ENCODE assay signal across 22 cellular contexts in genomic region chr4:141807501-141807900, GRCh38.
DNase-seq lines count a peak whose midpoint lies in the region; ATAC-seq, FAIRE-seq and TF ChIP-seq lines count a peak whose summit lies in the region.
"Had no signal": no experiment of that assay in that cellular context is flagged by ENCODE, and none has a peak within 500 bp of the region (broad histone marks: within the 10 kb centered on the region; RNA-seq: fewer than 3 reads in every experiment).

No MANE protein-coding gene starts in this region.

- no peaks in the 10 kb centered on the region for H3K36me3 ChIP-seq in SK-N-SH (replicated peaks in 1 of 2; ENCODE audit: control insufficient read depth in 1 of 2, insufficient read depth in 2 of 2, low read length in 1 of 2)
- no peaks in the 10 kb centered on the region for H3K36me3 ChIP-seq in RWPE2 (ENCODE audit: low read depth)
- no peaks in the 10 kb centered on the region for H3K36me3 ChIP-seq in kidney (ENCODE audit: control insufficient read depth in 1 of 2, insufficient read depth in 2 of 2, low read length in 2 of 2)

- TF ChIP-seq EP300 in SK-N-SH (IDR thresholded peaks at IDR 0.05; ENCODE audit: borderline replicate concordance in 1 of 2, low read depth in 1 of 2, low read length in 1 of 2) = no peak

- intact Hi-C loops in kidney (cut with DNase I) = no loop called here

- H4K20me1 ChIP-seq in SK-N-SH (ENCODE audit: insufficient read depth) = no peaks in the 10 kb centered on the region

- no peak for TF ChIP-seq RAD21 in SK-N-SH (IDR thresholded peaks at IDR 0.05; ENCODE audit: low read length)

- 0 out of 2 replicates have a peak overlapping the region, but pooled peaks have one; percentile 36 for H2AFZ ChIP-seq in SK-N-SH (ENCODE audit: low read depth)

- H3K9me3 ChIP-seq in SK-N-SH (no peaks in the 10 kb centered on the region), RWPE2 (ENCODE audit: severe bottlenecking) (no peaks in the 10 kb centered on the region), kidney (ENCODE audit: control insufficient read depth in 1 of 2, low read length in 2 of 2) (no peaks in the 10 kb centered on the region)
- H3K9me3 ChIP-seq: testis had no signal

- ATAC-seq in SK-N-SH treated with all-trans-retinoic acid at 6 μM for 48 hours (no peak), RWPE2 (ENCODE audit: low read depth) (peak; percentile 42; the same call in 1 of the 3 replicates), foreskin keratinocyte (peak; percentile 72), HG02642 (IDR thresholded peaks at IDR 0.05; ENCODE audit: poor library complexity, unreplicated experiment) (no peak), HG02678 (IDR thresholded peaks at IDR 0.05; ENCODE audit: unreplicated experiment) (no peak)
- ATAC-seq: left ventricle myocardium superior; stimulated activated memory B cell treated with anti-CD40 and anti-IgM and Interleukin-4, amounts not matched to agents 10 μg/mL and 1 μg/mL and 100 μg/mL, for 72 hours had no signal

- 94% methylated on average over 2 of the region's 2 CpGs for WGBS in SK-N-SH (ENCODE audit: low lambda C conversion rate)

- no peak for FAIRE-seq in kidney (lab: Jason Lieb, UNC)
- FAIRE-seq: GM12892 had no signal

- H3K27ac ChIP-seq in SK-N-SH (ENCODE audit: low read depth in 2 of 2, low read length in 1 of 2) = no peak overlapping the region
- no peak overlapping the region for H3K27ac ChIP-seq in RWPE2 (ENCODE audit: poor library complexity, severe bottlenecking)
- no peak overlapping the region for H3K27ac ChIP-seq in foreskin keratinocyte
- no peak overlapping the region for H3K27ac ChIP-seq in kidney (ENCODE audit: low read depth in 2 of 2, low read length in 2 of 2)
- H3K27ac ChIP-seq: 22Rv1, skin epidermis, testis had no signal

- 0 out of 2 replicates have a peak overlapping the region, but pooled peaks have one; percentile 27 for H3K4me2 ChIP-seq in SK-N-SH

- DNase-seq in SK-N-SH (no peak), RWPE2 (ENCODE audit: low spot score) (no peak), foreskin keratinocyte (peak; percentile 3 to 33), GM19240 (ENCODE audit: insufficient read length, low spot score) (no peak), kidney (no peak)
- DNase-seq: activated naive CD4-positive, alpha-beta T cell treated with anti-CD3 and anti-CD28 coated beads for 36 hours; activated T-cell treated with anti-CD3 and anti-CD28 coated beads, Interleukin-2, amount 50 U/mL, for 48 hours; KG1; left ventricle myocardium superior; NCI-H1930; NCI-H2227 treated with DMSO at 0.1 percent for 48 hours; NCI-H748 treated with DMSO at 0.1 percent for 48 hours; nephron progenitor cell; Right ventricle myocardium superior; testis had no signal

- H3K9me2 ChIP-seq in SK-N-SH = no peaks in the 10 kb centered on the region

- peaks cover 3% of the 10 kb centered on the region for H3F3A ChIP-seq in SK-N-SH (replicated peaks; ENCODE audit: insufficient read depth)

- H3K27me3 ChIP-seq in SK-N-SH (ENCODE audit: insufficient read depth) (no peaks in the 10 kb centered on the region), RWPE2 (ENCODE audit: insufficient read depth, poor library complexity, severe bottlenecking) (no peaks in the 10 kb centered on the region), foreskin keratinocyte (no peaks in the 10 kb centered on the region)
- H3K27me3 ChIP-seq: testis had no signal

- CTCF ChIA-PET in SK-N-SH (lab: Yijun Ruan, JAX) = no interaction called here

- TF ChIP-seq CTCF in SK-N-SH (IDR thresholded peaks at IDR 0.05) = no peak
- TF ChIP-seq CTCF in RWPE2 (IDR thresholded peaks at IDR 0.05; ENCODE audit: poor library complexity, severe bottlenecking) = no peak
- TF ChIP-seq CTCF in foreskin keratinocyte (conservative IDR thresholded peaks at IDR 0.05) = no peak
- TF ChIP-seq CTCF in kidney (IDR thresholded peaks at IDR 0.05; ENCODE audit: borderline replicate concordance, extremely low read depth, insufficient read depth) = no peak

- POLR2A ChIA-PET in SK-N-SH (lab: Yijun Ruan, JAX) = no interaction called here

- H3K4me3 ChIP-seq in SK-N-SH (ENCODE audit: low read depth in 2 of 2, low read length in 1 of 2) = no peak overlapping the region
- H3K4me3 ChIP-seq in RWPE2 (ENCODE audit: severe bottlenecking) = no peak overlapping the region
- no peak overlapping the region for H3K4me3 ChIP-seq in kidney (ENCODE audit: low read length in 2 of 2)
- H3K4me3 ChIP-seq: skin epidermis, testis had no signal

- H3K9ac ChIP-seq in SK-N-SH (no peak overlapping the region), kidney (ENCODE audit: low read length in 2 of 2) (no peak overlapping the region)

- H3K79me2 ChIP-seq in SK-N-SH (ENCODE audit: insufficient read depth) = no peaks in the 10 kb centered on the region

- H3K4me1 ChIP-seq in SK-N-SH (ENCODE audit: control insufficient read depth in 1 of 2, insufficient read depth in 2 of 2, low read depth in 1 of 2, low read length in 1 of 2) (peaks cover 0 to 11% of the 10 kb centered on the region in 2 experiments; a peak in 1 of 4 replicates), RWPE2 (ENCODE audit: insufficient read depth, poor library complexity, severe bottlenecking) (no peaks in the 10 kb centered on the region), foreskin keratinocyte (peaks cover 9% of the 10 kb centered on the region), kidney (ENCODE audit: control insufficient read depth in 1 of 2, insufficient read depth in 1 of 2, low read depth in 1 of 2, low read length in 2 of 2) (no peaks in the 10 kb centered on the region)
- H3K4me1 ChIP-seq: testis had no signal

TF ChIP-seq in SK-N-SH, 30 proteins besides CTCF, POLR2A, EP300 and RAD21 (continues in another document):
- TF ChIP-seq RFX5 (IDR thresholded peaks at IDR 0.05; ENCODE audit: low read length) = no peak
- peak; percentile 11; the same call in 1 of the 2 replicates for TF ChIP-seq FOSL2 (IDR thresholded peaks at IDR 0.05; ENCODE audit: borderline replicate concordance, low read depth)
- TF ChIP-seq FOXJ3 (CRISPR knock-in tag; IDR thresholded peaks at IDR 0.05) = no peak
- no peak for TF ChIP-seq CHD2 (IDR thresholded peaks at IDR 0.05; ENCODE audit: low read length, partially characterized antibody)
- TF ChIP-seq MXI1 (IDR thresholded peaks at IDR 0.05; ENCODE audit: low read depth, low read length) = no peak
- no peak for TF ChIP-seq GATA2 (CRISPR knock-in tag; IDR thresholded peaks at IDR 0.05)
- TF ChIP-seq, protein P1, sequence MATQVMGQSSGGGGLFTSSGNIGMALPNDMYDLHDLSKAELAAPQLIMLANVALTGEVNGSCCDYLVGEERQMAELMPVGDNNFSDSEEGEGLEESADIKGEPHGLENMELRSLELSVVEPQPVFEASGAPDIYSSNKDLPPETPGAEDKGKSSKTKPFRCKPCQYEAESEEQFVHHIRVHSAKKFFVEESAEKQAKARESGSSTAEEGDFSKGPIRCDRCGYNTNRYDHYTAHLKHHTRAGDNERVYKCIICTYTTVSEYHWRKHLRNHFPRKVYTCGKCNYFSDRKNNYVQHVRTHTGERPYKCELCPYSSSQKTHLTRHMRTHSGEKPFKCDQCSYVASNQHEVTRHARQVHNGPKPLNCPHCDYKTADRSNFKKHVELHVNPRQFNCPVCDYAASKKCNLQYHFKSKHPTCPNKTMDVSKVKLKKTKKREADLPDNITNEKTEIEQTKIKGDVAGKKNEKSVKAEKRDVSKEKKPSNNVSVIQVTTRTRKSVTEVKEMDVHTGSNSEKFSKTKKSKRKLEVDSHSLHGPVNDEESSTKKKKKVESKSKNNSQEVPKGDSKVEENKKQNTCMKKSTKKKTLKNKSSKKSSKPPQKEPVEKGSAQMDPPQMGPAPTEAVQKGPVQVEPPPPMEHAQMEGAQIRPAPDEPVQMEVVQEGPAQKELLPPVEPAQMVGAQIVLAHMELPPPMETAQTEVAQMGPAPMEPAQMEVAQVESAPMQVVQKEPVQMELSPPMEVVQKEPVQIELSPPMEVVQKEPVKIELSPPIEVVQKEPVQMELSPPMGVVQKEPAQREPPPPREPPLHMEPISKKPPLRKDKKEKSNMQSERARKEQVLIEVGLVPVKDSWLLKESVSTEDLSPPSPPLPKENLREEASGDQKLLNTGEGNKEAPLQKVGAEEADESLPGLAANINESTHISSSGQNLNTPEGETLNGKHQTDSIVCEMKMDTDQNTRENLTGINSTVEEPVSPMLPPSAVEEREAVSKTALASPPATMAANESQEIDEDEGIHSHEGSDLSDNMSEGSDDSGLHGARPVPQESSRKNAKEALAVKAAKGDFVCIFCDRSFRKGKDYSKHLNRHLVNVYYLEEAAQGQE (IDR thresholded peaks at IDR 0.05; ENCODE audit: low read depth, low read length) = no peak

TF ChIP-seq in SK-N-SH treated with all-trans-retinoic acid at 6 μM for 48 hours, 23 proteins besides CTCF, POLR2A, EP300 and RAD21 (continues in another document):
- TF ChIP-seq CREB5 (CRISPR knock-in tag; IDR thresholded peaks at IDR 0.05; ENCODE audit: low read depth) (no peak), ISL1 (CRISPR knock-in tag; IDR thresholded peaks at IDR 0.05) (no peak), GLIS3 (CRISPR knock-in tag; IDR thresholded peaks at IDR 0.05) (no peak), PPARA (CRISPR knock-in tag; IDR thresholded peaks at IDR 0.05; ENCODE audit: borderline replicate concordance) (no peak), ZNF70 (CRISPR knock-in tag; IDR thresholded peaks at IDR 0.05) (no peak), CSDC2 (CRISPR knock-in tag; IDR thresholded peaks at IDR 0.05) (no peak)
- TF ChIP-seq, protein P2, sequence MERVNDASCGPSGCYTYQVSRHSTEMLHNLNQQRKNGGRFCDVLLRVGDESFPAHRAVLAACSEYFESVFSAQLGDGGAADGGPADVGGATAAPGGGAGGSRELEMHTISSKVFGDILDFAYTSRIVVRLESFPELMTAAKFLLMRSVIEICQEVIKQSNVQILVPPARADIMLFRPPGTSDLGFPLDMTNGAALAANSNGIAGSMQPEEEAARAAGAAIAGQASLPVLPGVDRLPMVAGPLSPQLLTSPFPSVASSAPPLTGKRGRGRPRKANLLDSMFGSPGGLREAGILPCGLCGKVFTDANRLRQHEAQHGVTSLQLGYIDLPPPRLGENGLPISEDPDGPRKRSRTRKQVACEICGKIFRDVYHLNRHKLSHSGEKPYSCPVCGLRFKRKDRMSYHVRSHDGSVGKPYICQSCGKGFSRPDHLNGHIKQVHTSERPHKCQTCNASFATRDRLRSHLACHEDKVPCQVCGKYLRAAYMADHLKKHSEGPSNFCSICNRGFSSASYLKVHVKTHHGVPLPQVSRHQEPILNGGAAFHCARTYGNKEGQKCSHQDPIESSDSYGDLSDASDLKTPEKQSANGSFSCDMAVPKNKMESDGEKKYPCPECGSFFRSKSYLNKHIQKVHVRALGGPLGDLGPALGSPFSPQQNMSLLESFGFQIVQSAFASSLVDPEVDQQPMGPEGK (CRISPR knock-in tag; IDR thresholded peaks at IDR 0.05; ENCODE audit: borderline replicate concordance) = no peak

Comparison
In these comparisons a context has a peak if more than half of its experiments do, and no peak if none do; other contexts are left out.
1. DNase-seq: peak in foreskin keratinocyte (2 of 2); none in SK-N-SH (single experiment), RWPE2 (single experiment), GM19240 (single experiment) and kidney (single experiment).
2. ATAC-seq: peak in RWPE2 (single experiment) and foreskin keratinocyte (single experiment); none in SK-N-SH treated with all-trans-retinoic acid at 6 μM for 48 hours (single experiment), HG02642 (single experiment) and HG02678 (single experiment).